ENCODE assay signal across 1 cellular context in genomic region chr11:34977039-34977906, GRCh38.
A peak's percentile ranks its signal among the peaks of the same experiment; 100 is the strongest.
TF ChIP-seq lines count a peak whose summit lies in the region.

No MANE protein-coding gene starts in this region.

TF ChIP-seq in SK-N-SH treated with all-trans-retinoic acid at 6 μM for 48 hours, 23 proteins besides CTCF, POLR2A, EP300 and RAD21 (continued from another document):
- peak; percentile 81; the same call in 1 of the 2 replicates for TF ChIP-seq PATZ1 (CRISPR knock-in tag; IDR thresholded peaks at IDR 0.05; ENCODE audit: borderline replicate concordance)
- TF ChIP-seq OSR1 (CRISPR knock-in tag; IDR thresholded peaks at IDR 0.05), result no peak
- TF ChIP-seq BACH2 (CRISPR knock-in tag; IDR thresholded peaks at IDR 0.05; ENCODE audit: borderline replicate concordance), result no peak
- TF ChIP-seq ISL1 (CRISPR knock-in tag; IDR thresholded peaks at IDR 0.05), result peak; percentile 97
- peak; percentile 64; the same call in 1 of the 2 replicates for TF ChIP-seq GLIS3 (CRISPR knock-in tag; IDR thresholded peaks at IDR 0.05)
- no peak for TF ChIP-seq ARNTL (CRISPR knock-in tag; IDR thresholded peaks at IDR 0.05; ENCODE audit: borderline replicate concordance, low read depth)
- no peak for TF ChIP-seq CSDC2 (CRISPR knock-in tag; IDR thresholded peaks at IDR 0.05)
- TF ChIP-seq ZNF8 (CRISPR knock-in tag; IDR thresholded peaks at IDR 0.05), result no peak
- TF ChIP-seq ZFP30 (CRISPR knock-in tag; IDR thresholded peaks at IDR 0.05), result no peak
- TF ChIP-seq SNAI2 (CRISPR knock-in tag; IDR thresholded peaks at IDR 0.05), result no peak
- no peak for TF ChIP-seq PPARA (CRISPR knock-in tag; IDR thresholded peaks at IDR 0.05; ENCODE audit: borderline replicate concordance)
- no peak for TF ChIP-seq POU6F1 (CRISPR knock-in tag; IDR thresholded peaks at IDR 0.05; ENCODE audit: borderline replicate concordance, low read depth)
- 0 out of 2 replicates have a peak, but pooled peaks have one; percentile 31 for TF ChIP-seq ZC3H10 (CRISPR knock-in tag; IDR thresholded peaks at IDR 0.05)
